14 cellular contexts compared by ENCODE assay signal in genomic region chr3:177968891-177969290, GRCh38.
"Had no signal": no experiment of that assay in that cellular context is flagged by ENCODE, and none has a peak within 500 bp of the region (broad histone marks: within the 10 kb centered on the region; RNA-seq: fewer than 3 reads in every experiment).

No MANE protein-coding gene starts in this region.

- H3K4me1 ChIP-seq: ascending aorta had no signal

- H3K4me1 Mint-ChIP-seq: activated CD4-positive, alpha-beta memory T cell treated with anti-CD3 and anti-CD28 coated beads, Interleukin-2, amount 10 ng/mL, durations not matched to agents 7 days and 5 days; activated CD4-positive, alpha-beta T cell treated with anti-CD3 and anti-CD28 coated beads for 36 hours; neural crest cell; stimulated activated naive CD8-positive, alpha-beta T cell treated with anti-CD3 and anti-CD28 coated beads, Interleukin-15, amount 100 ng/mL, for 72 hours had no signal

- H3K4me3 Mint-ChIP-seq: activated CD4-positive, alpha-beta memory T cell treated with anti-CD3 and anti-CD28 coated beads, Interleukin-2, amount 10 ng/mL, durations not matched to agents 7 days and 5 days; activated CD4-positive, alpha-beta T cell treated with anti-CD3 and anti-CD28 coated beads for 36 hours; activated naive CD8-positive, alpha-beta T cell treated with anti-CD3 and anti-CD28 coated beads for 36 hours; neural crest cell; stimulated activated naive CD8-positive, alpha-beta T cell treated with anti-CD3 and anti-CD28 coated beads, Interleukin-15, amount 100 ng/mL, for 72 hours had no signal

- H3K9me3 ChIP-seq: ascending aorta, thoracic aorta had no signal

- H3K27ac Mint-ChIP-seq: activated CD4-positive, alpha-beta memory T cell treated with anti-CD3 and anti-CD28 coated beads, Interleukin-2, amount 10 ng/mL, durations not matched to agents 7 days and 5 days; activated CD4-positive, alpha-beta T cell treated with anti-CD3 and anti-CD28 coated beads for 36 hours; activated naive CD8-positive, alpha-beta T cell treated with anti-CD3 and anti-CD28 coated beads for 36 hours; stimulated activated naive CD8-positive, alpha-beta T cell treated with anti-CD3 and anti-CD28 coated beads, Interleukin-15, amount 100 ng/mL, for 72 hours had no signal

- H3K36me3 ChIP-seq: ascending aorta, cardiac muscle cell, thoracic aorta had no signal

- H3K4me3 ChIP-seq: ascending aorta, cardiac muscle cell, thoracic aorta had no signal

- ATAC-seq: activated CD4-positive, alpha-beta T cell treated with anti-CD3 and anti-CD28 coated beads for 36 hours; stimulated activated naive CD8-positive, alpha-beta T cell treated with anti-CD3 and anti-CD28 coated beads, Interleukin-15, amount 100 ng/mL, for 72 hours had no signal

- H3K36me3 Mint-ChIP-seq: activated naive CD8-positive, alpha-beta T cell treated with anti-CD3 and anti-CD28 coated beads for 36 hours had no signal

- H3K27me3 ChIP-seq: ascending aorta, cardiac muscle cell had no signal

- DNase-seq: activated CD4-positive, alpha-beta memory T cell treated with anti-CD3 and anti-CD28 coated beads, Interleukin-2, amount 10 ng/mL, durations not matched to agents 7 days and 5 days; activated CD4-positive, alpha-beta T cell treated with anti-CD3 and anti-CD28 coated beads for 36 hours; activated gamma-delta T cell; activated naive CD8-positive, alpha-beta T cell treated with anti-CD3 and anti-CD28 coated beads for 36 hours; activated T-cell treated with anti-CD3 and anti-CD28 coated beads, Interleukin-2, amount 50 U/mL, for 48 hours; kidney; stimulated activated CD4-positive, alpha-beta T cell treated with anti-CD3 and anti-CD28 coated beads, Interleukin-4, amount 100 ng/mL, for 24 hours; stimulated activated naive CD8-positive, alpha-beta T cell treated with anti-CD3 and anti-CD28 coated beads, Interleukin-15, amount 100 ng/mL, for 72 hours had no signal

- FAIRE-seq: kidney, urothelium cell line had no signal

- H3K27me3 Mint-ChIP-seq: activated CD4-positive, alpha-beta memory T cell treated with anti-CD3 and anti-CD28 coated beads, Interleukin-2, amount 10 ng/mL, durations not matched to agents 7 days and 5 days; activated CD4-positive, alpha-beta T cell treated with anti-CD3 and anti-CD28 coated beads for 36 hours; activated naive CD8-positive, alpha-beta T cell treated with anti-CD3 and anti-CD28 coated beads for 36 hours; stimulated activated naive CD8-positive, alpha-beta T cell treated with anti-CD3 and anti-CD28 coated beads, Interleukin-15, amount 100 ng/mL, for 72 hours had no signal

- H3K27ac ChIP-seq: ascending aorta, cardiac muscle cell, thoracic aorta, VCaP had no signal

- H3K9me3 Mint-ChIP-seq: activated CD4-positive, alpha-beta memory T cell treated with anti-CD3 and anti-CD28 coated beads, Interleukin-2, amount 10 ng/mL, durations not matched to agents 7 days and 5 days; activated naive CD8-positive, alpha-beta T cell treated with anti-CD3 and anti-CD28 coated beads for 36 hours; stimulated activated naive CD8-positive, alpha-beta T cell treated with anti-CD3 and anti-CD28 coated beads, Interleukin-15, amount 100 ng/mL, for 72 hours had no signal
